Comparison of ENCODE assay signal across 8 cellular contexts in genomic region chr12:56496704-56497103, GRCh38. TPM values are rescaled to one million over a fixed set of nuclear protein-coding genes. Genes with fewer than 3 reads are reported as not detected.
A peak's percentile ranks its signal among the peaks of the same experiment; 100 is the strongest.
DNase-seq lines count a peak whose midpoint lies in the region; ATAC-seq and TF ChIP-seq lines count a peak whose summit lies in the region.
"Not testable (repeated sequence)": the region's sequence is repeated elsewhere in the genome, so short reads cannot be mapped to it uniquely, and the experiment has no call there.

No MANE protein-coding gene starts in this region.

- not testable (repeated sequence) for H3K4me1 ChIP-seq in esophagus squamous epithelium; lung (ENCODE audit: control insufficient read depth in 2 of 2, insufficient read depth in 2 of 2, low read length in 2 of 2); upper lobe of left lung

- intact Hi-C loops in esophagus squamous epithelium (cut with DNase I): not testable (repeated sequence)

- not testable (repeated sequence) for H3K9me3 Mint-ChIP-seq in activated naive CD8-positive, alpha-beta T cell treated with anti-CD3 and anti-CD28 coated beads for 36 hours

- peak overlapping the region in 1 of 4 donors; percentile 49 for H3K4me3 ChIP-seq in esophagus squamous epithelium
- not testable (repeated sequence) for H3K4me3 ChIP-seq in lung, upper lobe of left lung

- DNase-seq in ELF-1 (ENCODE audit: low read depth, low spot score) (peak; percentile 41), NCI-H748 (lab: John Stamatoyannopoulos, UW; ENCODE audit: unreplicated experiment) (peak; percentile 39), lung (ENCODE audit: low spot score) (peak; percentile 36), upper lobe of left lung (peak in 1 of 2 donors; percentile 55)
- DNase-seq in activated CD4-positive, alpha-beta T cell treated with anti-CD3 and anti-CD28 coated beads for 1 hour: peak; percentile 48
- peak; percentile 19 for DNase-seq in activated naive CD8-positive, alpha-beta T cell treated with anti-CD3 and anti-CD28 coated beads for 36 hours
- DNase-seq in esophagus squamous epithelium (lab: John Stamatoyannopoulos, UW): not testable (repeated sequence)
- DNase-seq in stimulated activated CD4-positive, alpha-beta T cell treated with anti-CD3 and anti-CD28 coated beads, Interleukin-15, amount 100 ng/mL, for 48 hours (ENCODE audit: low read depth in 2 of 2): peak; percentile 35 to 49

- peaks cover 11% of the 10 kb centered on the region for H3K27me3 Mint-ChIP-seq in activated naive CD8-positive, alpha-beta T cell treated with anti-CD3 and anti-CD28 coated beads for 36 hours

- H3K36me3 Mint-ChIP-seq in activated naive CD8-positive, alpha-beta T cell treated with anti-CD3 and anti-CD28 coated beads for 36 hours: not testable (repeated sequence)

- TF ChIP-seq POLR2A in esophagus squamous epithelium (IDR thresholded peaks at IDR 0.05); upper lobe of left lung (IDR thresholded peaks at IDR 0.05): not testable (repeated sequence)

- not testable (repeated sequence) for ATAC-seq in lung (ENCODE audit: insufficient read depth, low FRiP score); upper lobe of left lung (ENCODE audit: low FRiP score in 2 of 2)

- not testable (repeated sequence) for H3K27ac ChIP-seq in esophagus squamous epithelium; lung (ENCODE audit: low read depth in 1 of 2, low read length in 1 of 2); upper lobe of left lung

- WGBS in esophagus squamous epithelium, 2 donors: 2 to 10% methylated on average over 9 to 11 of the region's 17 CpGs
- 2 to 16% methylated on average over 11 to 17 of the region's 17 CpGs for WGBS in lung, 2 donors
- WGBS in upper lobe of left lung, 2 donors: 15 to 16% methylated on average over 13 to 17 of the region's 17 CpGs

- TF ChIP-seq CTCF in esophagus squamous epithelium (IDR thresholded peaks at IDR 0.05) (peak in 4 of 6 experiments; percentile 12 to 43 (median 28)), lung (IDR thresholded peaks at IDR 0.05; ENCODE audit: control extremely low read depth, extremely low read depth) (peak; percentile 4), upper lobe of left lung (IDR thresholded peaks at IDR 0.05) (peak in 5 of 6 experiments; percentile 6 to 57 (median 31))

- H3K4me3 Mint-ChIP-seq in activated naive CD8-positive, alpha-beta T cell treated with anti-CD3 and anti-CD28 coated beads for 36 hours: not testable (repeated sequence)

- H3K4me1 Mint-ChIP-seq in activated naive CD8-positive, alpha-beta T cell treated with anti-CD3 and anti-CD28 coated beads for 36 hours: not testable (repeated sequence)

- TF ChIP-seq EP300 in upper lobe of left lung (IDR thresholded peaks at IDR 0.05): not testable (repeated sequence)

- not testable (repeated sequence) for H3K27ac Mint-ChIP-seq in activated naive CD8-positive, alpha-beta T cell treated with anti-CD3 and anti-CD28 coated beads for 36 hours

- peaks cover 0 to 23% (median under 1%) of the 10 kb centered on the region in 4 donors for H3K27me3 ChIP-seq in esophagus squamous epithelium
- not testable (repeated sequence) for H3K27me3 ChIP-seq in lung (ENCODE audit: control insufficient read depth, insufficient read depth); upper lobe of left lung

- H3K36me3 ChIP-seq in esophagus squamous epithelium; lung (ENCODE audit: control insufficient read depth in 2 of 2, insufficient read depth in 2 of 2, low read length in 2 of 2); upper lobe of left lung: not testable (repeated sequence)

- not testable (repeated sequence) for H3K9me3 ChIP-seq in esophagus squamous epithelium; lung (ENCODE audit: control insufficient read depth in 2 of 2, insufficient read depth in 1 of 2, low read length in 1 of 2); upper lobe of left lung

RNA-seq across cellular contexts. Expression of gene GLS2, which starts 8.7 kb away (rescaled TPM):
- 1 to 10 TPM; 4.7 to 5.4 TPM for total RNA-seq in activated naive CD8-positive, alpha-beta T cell treated with anti-CD3 and anti-CD28 coated beads for 36 hours
- total RNA-seq in esophagus squamous epithelium: 10 to 100 TPM in 1 of 4 donors, 1 to 10 TPM in 3; 4.9 to 10.5 (median 7.8) TPM
- 1 to 10 TPM; 2.6 to 4.8 TPM for total RNA-seq in lung
- polyA plus RNA-seq in lung: 1 to 10 TPM; 1.1 to 4.5 TPM
- total RNA-seq in upper lobe of left lung: 10 to 100 TPM in 1 of 6 donors, 1 to 10 TPM in 5; 2.0 to 11.6 (median 5.0) TPM

RNA-seq across cellular contexts. Expression of gene RBMS2, which starts 24.9 kb away (rescaled TPM):
- total RNA-seq in activated naive CD8-positive, alpha-beta T cell treated with anti-CD3 and anti-CD28 coated beads for 36 hours: 1 to 10 TPM; 4.2 to 4.4 TPM
- total RNA-seq in esophagus squamous epithelium: 10 to 100 TPM in 1 of 4 donors, 1 to 10 TPM in 3; 4.0 to 16.8 (median 6.8) TPM
- total RNA-seq in lung: 10 to 100 TPM; 56.3 to 71.0 TPM
- polyA plus RNA-seq in lung: 10 to 100 TPM; 16.3 to 29.1 TPM
- 100 to 1,000 TPM in 1 of 6 donors, 10 to 100 TPM in 5; 43.0 to 113 (median 78.4) TPM for total RNA-seq in upper lobe of left lung

RNA-seq across cellular contexts. Expression of gene SPRYD4, which starts 28.3 kb away (rescaled TPM):
- total RNA-seq in activated naive CD8-positive, alpha-beta T cell treated with anti-CD3 and anti-CD28 coated beads for 36 hours: 1 to 10 TPM; 3.4 TPM
- 1 to 10 TPM; 2.3 to 3.6 (median 2.9) TPM for total RNA-seq in esophagus squamous epithelium
- 1 to 10 TPM; 2.5 to 3.4 TPM for total RNA-seq in lung
- polyA plus RNA-seq in lung: 1 to 10 TPM; 2.0 to 2.2 TPM
- 1 to 10 TPM; 1.8 to 3.3 (median 3.0) TPM for total RNA-seq in upper lobe of left lung

RNA-seq across cellular contexts. Expression of gene MIP, which starts 42.2 kb away (rescaled TPM):
- total RNA-seq in activated naive CD8-positive, alpha-beta T cell treated with anti-CD3 and anti-CD28 coated beads for 36 hours: not detected
- total RNA-seq in esophagus squamous epithelium: under 1 TPM in 1 of 4 donors, not detected in 3; 0.09 TPM
- total RNA-seq in lung: not detected
- polyA plus RNA-seq in lung: under 1 TPM; 0.06 to 0.08 TPM
- not detected for total RNA-seq in upper lobe of left lung

RNA-seq across cellular contexts. Expression of gene TIMELESS, which starts 47.5 kb away (rescaled TPM):
- total RNA-seq in activated naive CD8-positive, alpha-beta T cell treated with anti-CD3 and anti-CD28 coated beads for 36 hours: 10 to 100 TPM; 57.6 to 59.8 TPM
- 10 to 100 TPM in 2 of 4 donors, 1 to 10 TPM in 2; 6.9 to 16.4 (median 11.4) TPM for total RNA-seq in esophagus squamous epithelium
- 10 to 100 TPM in 1 of 2 donors, 1 to 10 TPM in 1; 9.9 to 11.2 TPM for total RNA-seq in lung
- 1 to 10 TPM; 7.3 to 8.1 TPM for polyA plus RNA-seq in lung
- 10 to 100 TPM in 2 of 6 donors, 1 to 10 TPM in 4; 5.6 to 14.7 (median 9.5) TPM for total RNA-seq in upper lobe of left lung
